In genomic region chr11:66011785-66012303, GRCh38 we compare ENCODE assay signal across 11 cellular contexts. TPM values are rescaled to one million over a fixed set of nuclear protein-coding genes. Genes with fewer than 3 reads are reported as not detected.
A peak's percentile ranks its signal among the peaks of the same experiment; 100 is the strongest.
DNase-seq lines count a peak whose midpoint lies in the region; ATAC-seq, FAIRE-seq and TF ChIP-seq lines count a peak whose summit lies in the region.
"Had no signal": no experiment of that assay in that cellular context is flagged by ENCODE, and none has a peak within 500 bp of the region (broad histone marks: within the 10 kb centered on the region; RNA-seq: fewer than 3 reads in every experiment).

Gene CST6 (plus strand): TSS chr11:66012008. CDS start chr11:66012045, 37 bp downstream.

- DNase-seq in COLO668 (lab: John Stamatoyannopoulos, UW; ENCODE audit: unreplicated experiment) (peak; percentile 60), pancreas (peak in 1 of 6 donors; percentile 70), GM10248 (ENCODE audit: extremely low spot score) (no peak), posterior vena cava (ENCODE audit: low spot score) (no peak), SKM-1 (lab: John Stamatoyannopoulos, UW; ENCODE audit: unreplicated experiment) (no peak)
- DNase-seq: NCI-H526 treated with DMSO at 0.1 percent for 48 hours, T-helper 1 cell had no signal

- H3K27me3 ChIP-seq in HUES48 (ENCODE audit: control insufficient read depth, insufficient read depth, low read length) (peaks cover 17% of the 10 kb centered on the region), esophagus (ENCODE audit: control insufficient read depth in 1 of 2, insufficient read depth in 2 of 2, low read length in 2 of 2) (no peaks in the 10 kb centered on the region), pancreas (peaks cover 0 to 4% (median 0%) of the 10 kb centered on the region in 4 donors)
- H3K27me3 ChIP-seq: brain microvascular endothelial cell had no signal

- H3K9ac ChIP-seq in HUES48 (ENCODE audit: low read depth, low read length): no peak within 1 kb of the TSS

- intact Hi-C loops in pancreas (cut with DNase I) (no loop called here), posterior vena cava (cut with DNase I) (no loop called here)

- FAIRE-seq in pancreas (lab: Jason Lieb, UNC): no peak

- H3K36me3 ChIP-seq in HUES48 (ENCODE audit: control insufficient read depth, insufficient read depth, low read length) (no peaks in the 10 kb centered on the region), esophagus (ENCODE audit: control insufficient read depth in 2 of 2, insufficient read depth in 2 of 2, low read length in 1 of 2) (no peaks in the 10 kb centered on the region), pancreas (no peaks in the 10 kb centered on the region)
- H3K36me3 ChIP-seq: brain microvascular endothelial cell had no signal

- H3K27ac ChIP-seq in HUES48 (ENCODE audit: low read depth, low read length) (no peak within 1 kb of the TSS), esophagus (ENCODE audit: low read depth in 2 of 2, low read length in 1 of 2) (peak within 1 kb of the TSS; percentile 85 to 90), pancreas (peak within 1 kb of the TSS in 1 of 4 donors; percentile 33)
- H3K27ac ChIP-seq: brain microvascular endothelial cell had no signal

- TF ChIP-seq CTCF in pancreas (IDR thresholded peaks at IDR 0.05): no peak
- no peak for TF ChIP-seq CTCF in GM10248 (IDR thresholded peaks at IDR 0.05; ENCODE audit: control extremely low read depth, extremely low read depth, low read depth, missing control alignments)

- POLR2A ChIA-PET in GM10248 (lab: Yijun Ruan, JAX): interaction anchor here (1.3 kb wide), 1 partner anchor 9 kb away, joined by 10 read pairs; the partner anchor contains the start of gene BANF1

- WGBS in esophagus, 2 donors: 5 to 6% methylated on average over 55 to 61 of the region's 61 CpGs
- WGBS in pancreas, 2 donors: 6 to 8% methylated on average over 51 to 61 of the region's 61 CpGs

- H3K4me3 ChIP-seq in HUES48 (ENCODE audit: low read depth, low read length) (peak within 1 kb of the TSS; percentile 51; the same call in 1 of the 2 replicates), esophagus (ENCODE audit: low read depth in 1 of 2, low read length in 2 of 2) (peak within 1 kb of the TSS; percentile 42 to 46), pancreas (peak within 1 kb of the TSS in 1 of 4 donors; percentile 15)

- ATAC-seq in pancreas (peak; percentile 9 to 35 (median 24)), GM18519 (IDR thresholded peaks at IDR 0.05; ENCODE audit: low FRiP score, unreplicated experiment) (no peak)

- H3K9me3 ChIP-seq in HUES48 (ENCODE audit: control insufficient read depth, insufficient read depth, low read length): no peaks in the 10 kb centered on the region
- no peaks in the 10 kb centered on the region for H3K9me3 ChIP-seq in esophagus (ENCODE audit: control insufficient read depth in 2 of 2, insufficient read depth in 1 of 2, low read depth in 1 of 2, low read length in 1 of 2)
- no peaks in the 10 kb centered on the region for H3K9me3 ChIP-seq in pancreas

- CTCF ChIA-PET in GM10248 (lab: Yijun Ruan, JAX): interaction anchor here (0.8 to 8.3 kb wide), 5 partner anchors 11 to 253 kb away, joined by 3 to 67 read pairs (median 4); no protein-coding TSS in a partner anchor

- peaks cover 5% of the 10 kb centered on the region for H3K4me1 ChIP-seq in HUES48 (ENCODE audit: control insufficient read depth, insufficient read depth, low read length)
- peaks cover 2 to 3% of the 10 kb centered on the region in 2 donors for H3K4me1 ChIP-seq in esophagus (ENCODE audit: control insufficient read depth in 2 of 2, insufficient read depth in 2 of 2, low read length in 1 of 2)
- no peaks in the 10 kb centered on the region for H3K4me1 ChIP-seq in pancreas

RNA-seq across cellular contexts. Expression of gene CST6, which starts in this region (rescaled TPM):
- polyA plus RNA-seq in esophagus (10 to 100 TPM; 36.1 to 66.5 TPM), pancreas (under 1 TPM in 1 of 2 donors, not detected in 1; 0.80 TPM)
- total RNA-seq in pancreas (under 1 TPM in 3 of 6 donors, not detected in 3; 0.22 to 0.94 (median 0.64) TPM), posterior vena cava (under 1 TPM in 1 of 2 donors, not detected in 1; 0.56 TPM)

Comparison
In these comparisons a context has a peak if more than half of its experiments do, and no peak if none do; other contexts are left out.
1. RNA of gene CST6 (polyA plus RNA-seq): 36.1 to 66.5 TPM in esophagus; 0.80 TPM in pancreas; every median in the first group is over 10 times any median in the second.
2. Peak in ATAC-seq in pancreas; RNA of the gene not detected or under 1 TPM.